15 cellular contexts compared by ENCODE assay signal in genomic region chr3:195268608-195269309, GRCh38. TPM values are rescaled to one million over a fixed set of nuclear protein-coding genes. Genes with fewer than 3 reads are reported as not detected.
DNase-seq lines count a peak whose midpoint lies in the region; ATAC-seq, FAIRE-seq and TF ChIP-seq lines count a peak whose summit lies in the region.
"Had no signal": no experiment of that assay in that cellular context is flagged by ENCODE, and none has a peak within 500 bp of the region (broad histone marks: within the 10 kb centered on the region; RNA-seq: fewer than 3 reads in every experiment).

No MANE protein-coding gene starts in this region.

- no peak for TF ChIP-seq POLR2A in erythroblast (IDR thresholded peaks at IDR 0.05; ENCODE audit: low read length)
- no peak for TF ChIP-seq POLR2A in sigmoid colon (IDR thresholded peaks at IDR 0.05)

- ATAC-seq in T-cell (replicated peaks in 1 of 4) (no peak), GM19455 (IDR thresholded peaks at IDR 0.05; ENCODE audit: unreplicated experiment) (no peak)

- H3K27ac Mint-ChIP-seq in activated naive CD4-positive, alpha-beta T cell treated with anti-CD3 and anti-CD28 coated beads, Interleukin-2, amount 50 U/mL, for 24 hours, result peak overlapping the region; percentile 2
- no peak overlapping the region for H3K27ac Mint-ChIP-seq in T-cell
- no peak overlapping the region for H3K27ac Mint-ChIP-seq in type B pancreatic cell

- intact Hi-C loops in sigmoid colon (cut with DNase I), result no loop called here

- H3K4me3 Mint-ChIP-seq in activated naive CD4-positive, alpha-beta T cell treated with anti-CD3 and anti-CD28 coated beads, Interleukin-2, amount 50 U/mL, for 24 hours, result peak overlapping the region; percentile 87
- peak overlapping the region; percentile 25 to 82 (median 45) for H3K4me3 Mint-ChIP-seq in T-cell
- H3K4me3 Mint-ChIP-seq in type B pancreatic cell, result peak overlapping the region; percentile 91

- CTCF ChIA-PET in T-cell (lab: Charles Lee), result interaction anchor here in 1 of 2 donors (1.3 kb wide), 1 partner anchor 10 kb away, joined by 4 read pairs; no protein-coding TSS in a partner anchor

- no peak for DNase-seq in activated naive CD4-positive, alpha-beta T cell treated with Interleukin-2 at 50 U/mL for 16 hours
- no peak for DNase-seq in T-cell
- DNase-seq in erythroblast (lab: John Stamatoyannopoulos, UW), result peak; percentile 12 to 70
- DNase-seq in type B pancreatic cell (ENCODE audit: extremely low spot score, unreplicated experiment), result no peak
- DNase-seq in RCC 7860 (ENCODE audit: low spot score), result no peak
- no peak for DNase-seq in sigmoid colon
- DNase-seq: activated gamma-delta T cell treated with Interleukin-2 at 50 U/mL for 16 hours, HCEC 1CT, NCI-H524 treated with DMSO at 0.1 percent for 48 hours, Right ventricle myocardium superior, WERI-Rb-1 had no signal

- H3K27me3 ChIP-seq in sigmoid colon, result no peaks in the 10 kb centered on the region
- H3K27me3 ChIP-seq: esophagus muscularis mucosa had no signal

- TF ChIP-seq CTCF in type B pancreatic cell (conservative IDR thresholded peaks at IDR 0.05), result no peak
- TF ChIP-seq CTCF in sigmoid colon (IDR thresholded peaks at IDR 0.05), result no peak

- H3K36me3 ChIP-seq in sigmoid colon, result peaks cover 0 to 6% (median 2%) of the 10 kb centered on the region in 4 donors
- H3K36me3 ChIP-seq: prostate gland, WERI-Rb-1 had no signal

- WGBS in sigmoid colon, 2 donors, result 93 to 97% methylated on average over 10 of the region's 10 CpGs

- no peak for FAIRE-seq in RCC 7860 (lab: Jason Lieb, UNC)

- H3K4me3 ChIP-seq in sigmoid colon, result no peak overlapping the region
- H3K4me3 ChIP-seq: prostate gland had no signal

- H3K4me1 Mint-ChIP-seq in activated naive CD4-positive, alpha-beta T cell treated with anti-CD3 and anti-CD28 coated beads, Interleukin-2, amount 50 U/mL, for 24 hours, result peaks cover 26% of the 10 kb centered on the region
- peaks cover 23 to 32% (median 31%) of the 10 kb centered on the region in 3 donors for H3K4me1 Mint-ChIP-seq in T-cell
- H3K4me1 Mint-ChIP-seq in type B pancreatic cell (ENCODE audit: unreplicated experiment), result peaks cover 33% of the 10 kb centered on the region

- H3K4me1 ChIP-seq in sigmoid colon, result peaks cover 0 to 24% (median 20%) of the 10 kb centered on the region in 4 donors

- no peaks in the 10 kb centered on the region for H3K9me3 Mint-ChIP-seq in activated naive CD4-positive, alpha-beta T cell treated with anti-CD3 and anti-CD28 coated beads, Interleukin-2, amount 50 U/mL, for 24 hours
- no peaks in the 10 kb centered on the region for H3K9me3 Mint-ChIP-seq in T-cell
- H3K9me3 Mint-ChIP-seq in type B pancreatic cell, result no peaks in the 10 kb centered on the region

- no peak overlapping the region for H3K27ac ChIP-seq in sigmoid colon
- H3K27ac ChIP-seq: esophagus muscularis mucosa, prostate gland, WERI-Rb-1 had no signal

- TF ChIP-seq EP300 in sigmoid colon (IDR thresholded peaks at IDR 0.05), result no peak

- POLR2A ChIA-PET in T-cell (lab: Charles Lee), result interaction anchor here in 1 of 2 donors (0.6 to 0.7 kb wide), 2 partner anchors 36 to 130 kb away, joined by 4 read pairs; no protein-coding TSS in a partner anchor

- no peaks in the 10 kb centered on the region for H3K9me3 ChIP-seq in sigmoid colon
- H3K9me3 ChIP-seq: esophagus muscularis mucosa, prostate gland had no signal

- H3K27me3 Mint-ChIP-seq in activated naive CD4-positive, alpha-beta T cell treated with anti-CD3 and anti-CD28 coated beads, Interleukin-2, amount 50 U/mL, for 24 hours, result no peaks in the 10 kb centered on the region
- no peaks in the 10 kb centered on the region for H3K27me3 Mint-ChIP-seq in T-cell
- H3K27me3 Mint-ChIP-seq in type B pancreatic cell, result no peaks in the 10 kb centered on the region

- H3K36me3 Mint-ChIP-seq in activated naive CD4-positive, alpha-beta T cell treated with anti-CD3 and anti-CD28 coated beads, Interleukin-2, amount 50 U/mL, for 24 hours, result peaks cover 4% of the 10 kb centered on the region
- peaks cover 14% of the 10 kb centered on the region for H3K36me3 Mint-ChIP-seq in T-cell
- peaks cover 14% of the 10 kb centered on the region for H3K36me3 Mint-ChIP-seq in type B pancreatic cell

RNA-seq across cellular contexts. Expression of gene XXYLT1, which starts 2.2 kb away (rescaled TPM):
- 1 to 10 TPM; 4.6 to 9.1 (median 5.7) TPM for total RNA-seq in T-cell
- 10.4 and 27.0 TPM in 2 replicates for total RNA-seq in type B pancreatic cell (ENCODE audit: low replicate concordance)
- total RNA-seq in sigmoid colon, result 10 to 100 TPM; 11.1 to 13.8 (median 11.7) TPM
- polyA plus RNA-seq in sigmoid colon, result 1 to 10 TPM; 2.5 to 6.8 (median 3.0) TPM

Comparison
In these comparisons a context has a peak if more than half of its experiments do, and no peak if none do; other contexts are left out.
1. DNase-seq: peak in erythroblast (2 of 2); none in activated naive CD4-positive, alpha-beta T cell treated with Interleukin-2 at 50 U/mL for 16 hours (single experiment), T-cell (0 of 34), type B pancreatic cell (single experiment), RCC 7860 (single experiment) and sigmoid colon (single experiment).
2. Peak in every context shown above with its lines, with median percentiles within 50 percentile points of each other: H3K4me3 Mint-ChIP-seq.